In genomic region chr12:94595152-94595551, GRCh38 we compare ENCODE assay signal across 18 cellular contexts. TPM values are rescaled to one million over a fixed set of nuclear protein-coding genes. Genes with fewer than 3 reads are reported as not detected.
DNase-seq lines count a peak whose midpoint lies in the region; ATAC-seq, FAIRE-seq and TF ChIP-seq lines count a peak whose summit lies in the region.
"Had no signal": no experiment of that assay in that cellular context is flagged by ENCODE, and none has a peak within 500 bp of the region (broad histone marks: within the 10 kb centered on the region; RNA-seq: fewer than 3 reads in every experiment).

No MANE protein-coding gene starts in this region.

- no peak for TF ChIP-seq POLR2A in gastrocnemius medialis (IDR thresholded peaks at IDR 0.05)

- H3K27ac Mint-ChIP-seq in astrocyte (ENCODE audit: unreplicated experiment) = no peak overlapping the region

- peaks cover 6% of the 10 kb centered on the region for H3K27me3 ChIP-seq in astrocyte (ENCODE audit: insufficient read depth, low read length)
- H3K27me3 ChIP-seq in gastrocnemius medialis = no peaks in the 10 kb centered on the region
- H3K27me3 ChIP-seq in pancreas = no peaks in the 10 kb centered on the region
- no peaks in the 10 kb centered on the region for H3K27me3 ChIP-seq in psoas muscle (ENCODE audit: insufficient read depth in 3 of 3, low read length in 2 of 3)

- H3K4me2 ChIP-seq in astrocyte (ENCODE audit: low read length) = no peak overlapping the region

- no peaks in the 10 kb centered on the region for H4K20me1 ChIP-seq in astrocyte (ENCODE audit: insufficient read depth, low read length)

- FAIRE-seq in astrocyte (lab: Jason Lieb, UNC) (no peak), pancreas (lab: Jason Lieb, UNC) (no peak), frontal cortex (lab: Jason Lieb, UNC) (no peak)
- FAIRE-seq: GM12878, HepG2 had no signal

- H3K4me1 ChIP-seq in astrocyte (ENCODE audit: insufficient read depth, low read length) (no peaks in the 10 kb centered on the region), gastrocnemius medialis (peaks cover 57 to 67% of the 10 kb centered on the region in 2 donors), pancreas (no peaks in the 10 kb centered on the region), psoas muscle (peaks cover 43% of the 10 kb centered on the region)

- H3K36me3 ChIP-seq in astrocyte (ENCODE audit: insufficient read depth, low read length) (no peaks in the 10 kb centered on the region), gastrocnemius medialis (no peaks in the 10 kb centered on the region), pancreas (no peaks in the 10 kb centered on the region), psoas muscle (ENCODE audit: insufficient read depth in 1 of 2, low read depth in 1 of 2) (no peaks in the 10 kb centered on the region)

- H3K9me3 Mint-ChIP-seq in astrocyte (ENCODE audit: unreplicated experiment) = no peaks in the 10 kb centered on the region

- no peak for TF ChIP-seq CTCF in astrocyte (IDR thresholded peaks at IDR 0.05; ENCODE audit: insufficient read depth, low read depth, low read length)
- TF ChIP-seq CTCF in gastrocnemius medialis (IDR thresholded peaks at IDR 0.05 in 4 of 5, conservative IDR thresholded peaks at IDR 0.05 in 1 of 5) = no peak
- TF ChIP-seq CTCF in pancreas (IDR thresholded peaks at IDR 0.05) = no peak
- no peak for TF ChIP-seq CTCF in psoas muscle (IDR thresholded peaks at IDR 0.05)

- no peak overlapping the region for H3K4me3 Mint-ChIP-seq in astrocyte (ENCODE audit: unreplicated experiment)

- H2AFZ ChIP-seq in astrocyte (ENCODE audit: low read depth, low read length) = no peak overlapping the region

- WGBS in pancreas, 2 donors = 75 to 77% methylated on average over 3 of the region's 3 CpGs
- 73 to 77% (median 73%) methylated on average over 3 of the region's 3 CpGs for WGBS in psoas muscle, 3 donors

- H3K9me3 ChIP-seq in astrocyte (ENCODE audit: insufficient read depth, low read depth, low read length) (no peaks in the 10 kb centered on the region), gastrocnemius medialis (no peaks in the 10 kb centered on the region), pancreas (no peaks in the 10 kb centered on the region), psoas muscle (no peaks in the 10 kb centered on the region)

- H3K9ac ChIP-seq in astrocyte (ENCODE audit: low read length) = no peak overlapping the region

- intact Hi-C loops in gastrocnemius medialis (cut with DNase I; ENCODE audit: low total_unique reads) (loop anchor here (5.0 kb wide), 1 partner anchor 117 kb away; no protein-coding TSS in a partner anchor), pancreas (cut with DNase I) (no loop called here), psoas muscle (cut with DNase I) (no loop called here)

- no peak overlapping the region for H3K4me3 ChIP-seq in astrocyte (ENCODE audit: insufficient read depth, low read depth, low read length)
- H3K4me3 ChIP-seq in gastrocnemius medialis = no peak overlapping the region
- no peak overlapping the region for H3K4me3 ChIP-seq in pancreas
- H3K4me3 ChIP-seq in psoas muscle = no peak overlapping the region
- H3K4me3 ChIP-seq: GM12878 had no signal

- no peaks in the 10 kb centered on the region for H3K27me3 Mint-ChIP-seq in astrocyte (ENCODE audit: low read depth, unreplicated experiment)

- ATAC-seq in gastrocnemius medialis = no peak
- ATAC-seq in pancreas = no peak
- ATAC-seq in psoas muscle = no peak
- no peak for ATAC-seq in GM18520 (IDR thresholded peaks at IDR 0.05; ENCODE audit: unreplicated experiment)
- ATAC-seq: HepG2, Panc1 had no signal

- no peaks in the 10 kb centered on the region for H3K79me2 ChIP-seq in astrocyte (ENCODE audit: insufficient read depth, low read length)

- in situ Hi-C loops in gastrocnemius medialis (cut with MboI; ENCODE audit: low sequenced_read_pairs in 4 of 4) = loop anchor here in 1 of 4 donors (5.0 kb wide), 1 partner anchor 52 kb away; no protein-coding TSS in a partner anchor

- H3K27ac ChIP-seq in astrocyte (ENCODE audit: low read depth, low read length) (no peak overlapping the region), gastrocnemius medialis (peak overlapping the region in 3 of 4 donors; percentile 52 to 72 (median 58)), pancreas (no peak overlapping the region), psoas muscle (no peak overlapping the region)

- peak; percentile 57 for DNase-seq in Daoy (ENCODE audit: low read depth)
- peak; percentile 67 for DNase-seq in HT1080 (ENCODE audit: low read depth)
- DNase-seq in astrocyte (ENCODE audit: low read depth) = peak; percentile 42
- DNase-seq in gastrocnemius medialis = no peak
- no peak for DNase-seq in pancreas
- DNase-seq in frontal cortex (ENCODE audit: low spot score in 2 of 2) = no peak
- no peak for DNase-seq in psoas muscle
- DNase-seq: GOT3, NCI-H1105 treated with DMSO at 0.1 percent for 48 hours, NCI-H187, NCI-H446 treated with DMSO at 0.1 percent for 48 hours, NCI-H748 treated with DMSO at 0.1 percent for 48 hours, SIG-M5 had no signal

- no peaks in the 10 kb centered on the region for H3K36me3 Mint-ChIP-seq in astrocyte (ENCODE audit: low read depth, unreplicated experiment)

- no peaks in the 10 kb centered on the region for H3K4me1 Mint-ChIP-seq in astrocyte (ENCODE audit: low read depth, unreplicated experiment)

RNA-seq across cellular contexts. Expression of gene TMCC3, which starts 55.2 kb away (rescaled TPM):
- 0.80 and 1.5 TPM in 2 replicates for total RNA-seq in Daoy (2014; rRNA removed; shearing (Covaris generic))
- 5.2 TPM in 2 replicates for total RNA-seq in HT1080 (2014; rRNA removed; shearing (Covaris generic))
- 6.1 and 7.9 TPM in 2 replicates for polyA plus RNA-seq in HT1080 (2015; cell fraction: cytosol; rRNA removed)
- polyA plus RNA-seq in HT1080 (2015; cell fraction: nucleus; rRNA removed) = 5.7 and 5.8 TPM in 2 replicates
- total RNA-seq in astrocyte (2.8 and 3.5 TPM in 2 replicates), gastrocnemius medialis (10 to 100 TPM; 17.2 to 51.6 (median 39.5) TPM), pancreas (1 to 10 TPM; 1.2 to 6.9 (median 2.3) TPM), frontal cortex (9.0 TPM), psoas muscle (10 to 100 TPM; 18.2 to 61.6 (median 28.0) TPM)
- polyA plus RNA-seq in pancreas (1 to 10 TPM; 1.0 to 3.5 TPM), psoas muscle (10 to 100 TPM; 10.6 to 32.6 (median 10.8) TPM)
- total RNA-seq: HepG2 had no signal
- polyA plus RNA-seq: BJ, HepG2 had no signal

Comparison
In these comparisons a context has a peak if more than half of its experiments do, and no peak if none do; other contexts are left out.
1. DNase-seq: peak in Daoy (single experiment), HT1080 (single experiment) and astrocyte (single experiment); none in gastrocnemius medialis (0 of 2), pancreas (0 of 6), frontal cortex (0 of 2) and psoas muscle (0 of 2).
2. H3K27ac ChIP-seq: peak in gastrocnemius medialis (3 of 4); none in astrocyte (single experiment), pancreas (0 of 4) and psoas muscle (single experiment).